In genomic region chr12:117048585-117048904, GRCh38 we compare ENCODE assay signal across 1 cellular context.
TF ChIP-seq lines count a peak whose summit lies in the region.

No MANE protein-coding gene starts in this region.

TF ChIP-seq in K562, 482 proteins besides CTCF, POLR2A, EP300 and RAD21:
- TF ChIP-seq E2F1 (CRISPR knock-in tag; IDR thresholded peaks at IDR 0.05) (no peak), SMARCA5 (IDR thresholded peaks at IDR 0.05) (no peak), KDM2B (CRISPR knock-in tag; IDR thresholded peaks at IDR 0.05) (no peak), MBD1 (CRISPR knock-in tag; IDR thresholded peaks at IDR 0.05) (no peak), ESRRA (IDR thresholded peaks at IDR 0.05; ENCODE audit: borderline replicate concordance, low read depth) (0 out of 2 replicates have a peak, but pooled peaks have one; percentile 10)
